In genomic region chr9:127423591-127423933, GRCh38 we compare ENCODE assay signal across 8 cellular contexts. TPM values are rescaled to one million over a fixed set of nuclear protein-coding genes. Genes with fewer than 3 reads are reported as not detected.
A peak's percentile ranks its signal among the peaks of the same experiment; 100 is the strongest.
DNase-seq lines count a peak whose midpoint lies in the region; ATAC-seq, FAIRE-seq and TF ChIP-seq lines count a peak whose summit lies in the region.

No MANE protein-coding gene starts in this region.

- no CpG with 5 or more reads among the region's 8 CpGs for WGBS in mesendoderm (ENCODE audit: extremely low coverage, insufficient coverage, low lambda C conversion rate)

- no peak overlapping the region for H2BK5ac ChIP-seq in mesendoderm (ENCODE audit: low read length)

- no peaks in the 10 kb centered on the region for H3K36me3 ChIP-seq in mesendoderm (ENCODE audit: control insufficient read depth, insufficient read depth, low read length)

- no peak overlapping the region for H2BK120ac ChIP-seq in mesendoderm (ENCODE audit: low read depth, low read length)

- peak overlapping the region; percentile 89 for H3K18ac ChIP-seq in mesendoderm (ENCODE audit: low read length)

- H3K79me2 ChIP-seq in mesendoderm (ENCODE audit: control insufficient read depth, insufficient read depth, low read length), result peaks cover 6% of the 10 kb centered on the region

- CTCF ChIA-PET in MCF 10A (lab: Yijun Ruan, JAX), result interaction anchor here (0.7 to 1.2 kb wide), 3 partner anchors 27 to 222 kb away, joined by 3 read pairs; no protein-coding TSS in a partner anchor

- peak overlapping the region; percentile 69 for H3K4me2 ChIP-seq in mesendoderm (ENCODE audit: low read length)

- H4K8ac ChIP-seq in mesendoderm (ENCODE audit: low read depth, low read length), result peak overlapping the region; percentile 3

- H3K4ac ChIP-seq in mesendoderm (ENCODE audit: low read depth, low read length), result peak overlapping the region; percentile 11

- intact Hi-C loops in MCF 10A (cut with micrococcal nuclease), result loop anchor here (10.0 kb wide), 1 partner anchor 161 kb away; no protein-coding TSS in a partner anchor

- DNase-seq in MCF 10A (ENCODE audit: unreplicated experiment) (no peak), mesendoderm (no peak), GF-D8 (lab: John Stamatoyannopoulos, UW) (no peak), amygdala (lab: John Stamatoyannopoulos, UW) (no peak), urothelium cell line (ENCODE audit: low spot score) (no peak)
- DNase-seq in stimulated activated CD4-positive, alpha-beta T cell treated with anti-CD3 and anti-CD28 coated beads, Interleukin-12 subunit alpha, Interleukin-12 subunit beta, amount 100 ng/mL, for 4 hours, result no peak

- H3K79me1 ChIP-seq in mesendoderm (ENCODE audit: low read length), result peaks cover 12% of the 10 kb centered on the region

- peaks cover 7% of the 10 kb centered on the region for H3K4me1 ChIP-seq in mesendoderm (ENCODE audit: control insufficient read depth, low read depth, low read length)

- no peaks in the 10 kb centered on the region for H3K27me3 ChIP-seq in mesendoderm (ENCODE audit: insufficient read depth, low read length, poor library complexity)

- POLR2A ChIA-PET in MCF 10A (lab: Yijun Ruan, JAX), result interaction anchor here (0.6 to 4.1 kb wide), 23 partner anchors 8 to 348 kb away, joined by 3 to 91 read pairs (median 4); partner anchors contain the start of genes LRSAM1, PTRH1, RPL12 and SLC2A8

- H3K27me3 Mint-ChIP-seq in MCF 10A (ENCODE audit: insufficient read depth, unreplicated experiment), result no peaks in the 10 kb centered on the region

- H3K23ac ChIP-seq in mesendoderm (ENCODE audit: low read length), result no peak overlapping the region

- FAIRE-seq in urothelium cell line (lab: Jason Lieb, UNC), result no peak

- peak overlapping the region; percentile 55 for H3K4me3 ChIP-seq in mesendoderm (ENCODE audit: low read length)

- H3K4me1 Mint-ChIP-seq in MCF 10A (ENCODE audit: insufficient read depth, unreplicated experiment), result peaks cover 21% of the 10 kb centered on the region

- no peak for TF ChIP-seq CTCF in 22Rv1 (IDR thresholded peaks at IDR 0.05)
- TF ChIP-seq CTCF in MCF 10A (IDR thresholded peaks at IDR 0.05; ENCODE audit: unreplicated experiment), result no peak

- peak overlapping the region; percentile 83 for H3K56ac ChIP-seq in mesendoderm (ENCODE audit: low read length)

- TSS peak; percentile 78 for BruUV-seq in MCF 10A (replicated peaks; lab: Mats Ljungman, UMichigan)

- H3K27ac ChIP-seq in 22Rv1 (peak overlapping the region; percentile 89), mesendoderm (ENCODE audit: low read depth, low read length) (peak overlapping the region; percentile 75)

- peak overlapping the region; percentile 78 for H3K9ac ChIP-seq in mesendoderm (ENCODE audit: low read length)

- peak overlapping the region; percentile 99 for H3K4me3 Mint-ChIP-seq in MCF 10A (ENCODE audit: unreplicated experiment)

- H3K36me3 Mint-ChIP-seq in MCF 10A (ENCODE audit: insufficient read depth, unreplicated experiment), result peaks cover 13% of the 10 kb centered on the region

- no peak overlapping the region for H2AK5ac ChIP-seq in mesendoderm (ENCODE audit: low read length)

- no peak overlapping the region for H2BK15ac ChIP-seq in mesendoderm (replicated peaks; ENCODE audit: low read depth)

- peak; percentile 15 for ATAC-seq in HG02840 (IDR thresholded peaks at IDR 0.05; ENCODE audit: low FRiP score, unreplicated experiment)

- H3K27ac Mint-ChIP-seq in MCF 10A (ENCODE audit: low read depth, unreplicated experiment), result peak overlapping the region; percentile 98

- H3K9me3 Mint-ChIP-seq in MCF 10A (ENCODE audit: unreplicated experiment), result no peaks in the 10 kb centered on the region

- H4K5ac ChIP-seq in mesendoderm (ENCODE audit: low read length), result peak overlapping the region; percentile 84

RNA-seq across cellular contexts. Expression of gene ZNF79, which starts 0.6 kb away (rescaled TPM):
- total RNA-seq in MCF 10A (2022), result 7.9 and 9.3 TPM in 2 replicates
- 1.9 TPM for polyA plus RNA-seq in mesendoderm (2013, experiment 1 of 2)
- polyA plus RNA-seq in mesendoderm (2013, experiment 2 of 2), result 1.8 TPM

RNA-seq across cellular contexts. Expression of gene SLC2A8, which starts 26.6 kb away (rescaled TPM):
- total RNA-seq in MCF 10A (2022), result 13.7 and 14.0 TPM in 2 replicates
- 10.7 TPM for polyA plus RNA-seq in mesendoderm (2013, experiment 1 of 2)
- polyA plus RNA-seq in mesendoderm (2013, experiment 2 of 2), result 10.9 TPM

RNA-seq across cellular contexts. Expression of gene RPL12, which starts 27.6 kb away (rescaled TPM):
- total RNA-seq in MCF 10A (2022), result 3,086 and 3,252 TPM in 2 replicates
- 3,187 TPM for polyA plus RNA-seq in mesendoderm (2013, experiment 1 of 2)
- 3,242 TPM for polyA plus RNA-seq in mesendoderm (2013, experiment 2 of 2)

RNA-seq across cellular contexts. Expression of gene LRSAM1, which starts 27.7 kb away (rescaled TPM):
- total RNA-seq in MCF 10A (2022), result 23.5 and 26.2 TPM in 2 replicates
- polyA plus RNA-seq in mesendoderm (2013, experiment 1 of 2), result 7.8 TPM
- polyA plus RNA-seq in mesendoderm (2013, experiment 2 of 2), result 8.5 TPM
